ENCODE assay signal across 20 cellular contexts in genomic region chr1:108601708-108602410, GRCh38. TPM values are rescaled to one million over a fixed set of nuclear protein-coding genes. Genes with fewer than 3 reads are reported as not detected.
DNase-seq lines count a peak whose midpoint lies in the region; ATAC-seq and TF ChIP-seq lines count a peak whose summit lies in the region.
"Had no signal": no experiment of that assay in that cellular context is flagged by ENCODE, and none has a peak within 500 bp of the region (broad histone marks: within the 10 kb centered on the region; RNA-seq: fewer than 3 reads in every experiment).

No MANE protein-coding gene starts in this region.

- H3K79me1 ChIP-seq in mesenchymal stem cell (replicated peaks; ENCODE audit: low read length, poor library complexity, severe bottlenecking), result peaks cover 8% of the 10 kb centered on the region

- DNase-seq in heart left ventricle (no peak), left cardiac atrium (no peak), M059J (ENCODE audit: low read depth) (peak; percentile 75), mesenchymal stem cell (peak; percentile 46), SHP77 treated with DMSO at 0.1 percent for 48 hours (lab: John Stamatoyannopoulos, UW) (no peak), DMS53 (lab: John Stamatoyannopoulos, UW) (no peak)
- no peak for DNase-seq in activated CD8-positive, alpha-beta memory T cell treated with anti-CD3 and anti-CD28 coated beads for 24 hours
- DNase-seq: CD8-positive, alpha-beta T cell; Kasumi-1; MG63; NCI-H1417; NCI-H1694 treated with DMSO at 0.1 percent for 48 hours; NCI-H2081 treated with DMSO at 0.1 percent for 48 hours; NCI-H446; NCI-H526; Peyer's patch had no signal

- peak overlapping the region; percentile 34 for H3K9ac ChIP-seq in mesenchymal stem cell (ENCODE audit: low read length)
- H3K9ac ChIP-seq: BLaER1 had no signal

- H3K27ac ChIP-seq in heart left ventricle, result peak overlapping the region in 1 of 12 donors; percentile 17
- no peak overlapping the region for H3K27ac ChIP-seq in mesenchymal stem cell (ENCODE audit: low read length, poor library complexity, severe bottlenecking)
- H3K27ac ChIP-seq: A549, BLaER1, Peyer's patch had no signal

- no peak overlapping the region for H3K4ac ChIP-seq in mesenchymal stem cell (ENCODE audit: low read depth in 1 of 2, low read length in 2 of 2)

- peak in 3 of 4 donors; percentile 59 to 78 (median 64) for ATAC-seq in heart left ventricle
- ATAC-seq in left cardiac atrium, result no peak
- ATAC-seq: A549; CD8-positive, alpha-beta T cell; GM12878 had no signal

- H2AK5ac ChIP-seq in mesenchymal stem cell (ENCODE audit: low read length, severe bottlenecking), result no peak overlapping the region

- H2BK5ac ChIP-seq in mesenchymal stem cell (ENCODE audit: low read depth, low read length, poor library complexity, severe bottlenecking), result no peak overlapping the region

- H3K4me3 ChIP-seq in heart left ventricle (no peak overlapping the region), mesenchymal stem cell (ENCODE audit: insufficient read depth in 1 of 2, low read depth in 1 of 2, low read length in 2 of 2) (no peak overlapping the region)
- H3K4me3 ChIP-seq: A549, BLaER1, GM12878, HAP-1, MG63, Peyer's patch had no signal

- no peak overlapping the region for H2BK120ac ChIP-seq in mesenchymal stem cell (ENCODE audit: low read depth, low read length)

- intact Hi-C loops in heart left ventricle (cut with DNase I) (loop anchor here in 1 of 10 donors (5.0 kb wide), 1 partner anchor 40 kb away; the partner anchor contains the start of gene EEIG2), left cardiac atrium (cut with DNase I) (no loop called here)

- H2BK12ac ChIP-seq in mesenchymal stem cell (ENCODE audit: low read length in 2 of 2), result no peak overlapping the region

- WGBS in heart left ventricle, 4 donors, result 94 to 100% (median 95%) methylated on average over 1 of the region's 1 CpG
- 95% methylated on average over 1 of the region's 1 CpG for WGBS in mesenchymal stem cell

- no peak overlapping the region for H3K18ac ChIP-seq in mesenchymal stem cell (ENCODE audit: low read depth in 1 of 2, low read length in 2 of 2)

- no peak for TF ChIP-seq POLR2A in heart left ventricle (IDR thresholded peaks at IDR 0.05)

- H4K91ac ChIP-seq in mesenchymal stem cell (ENCODE audit: low read length), result no peak overlapping the region

- no peak for TF ChIP-seq CTCF in heart left ventricle (IDR thresholded peaks at IDR 0.05)

- no peak overlapping the region for H3K4me2 ChIP-seq in mesenchymal stem cell (ENCODE audit: low read length, poor library complexity, severe bottlenecking)
- H3K4me2 ChIP-seq: A549, BLaER1 had no signal

- H3K36me3 ChIP-seq in heart left ventricle (peaks cover 0 to 45% (median 0%) of the 10 kb centered on the region in 9 donors), mesenchymal stem cell (ENCODE audit: control insufficient read depth in 1 of 2, insufficient read depth in 2 of 2, low read depth in 1 of 2, low read length in 2 of 2) (peaks cover 0 to 18% of the 10 kb centered on the region in 2 experiments)
- H3K36me3 ChIP-seq: HAP-1 had no signal

- H3K14ac ChIP-seq in mesenchymal stem cell (ENCODE audit: low read length in 2 of 2), result no peak overlapping the region

- H2BK15ac ChIP-seq in mesenchymal stem cell (ENCODE audit: low read depth, poor library complexity, severe bottlenecking), result no peak overlapping the region

- H4K8ac ChIP-seq in mesenchymal stem cell (ENCODE audit: low read length), result no peak overlapping the region

- no peak overlapping the region for H3K23ac ChIP-seq in mesenchymal stem cell (ENCODE audit: low read length in 2 of 2)

- H3K4me1 ChIP-seq in heart left ventricle (peaks cover 5 to 43% (median 21%) of the 10 kb centered on the region in 12 donors), mesenchymal stem cell (ENCODE audit: control insufficient read depth, insufficient read depth, low read depth, low read length) (no peaks in the 10 kb centered on the region)
- H3K4me1 ChIP-seq: BLaER1, HAP-1 had no signal

- H3K9me3 ChIP-seq in heart left ventricle (no peaks in the 10 kb centered on the region), mesenchymal stem cell (ENCODE audit: control insufficient read depth, low read length) (no peaks in the 10 kb centered on the region)
- H3K9me3 ChIP-seq: A549, BLaER1, HAP-1, MG63, Peyer's patch had no signal

- H3K27me3 ChIP-seq in heart left ventricle (no peaks in the 10 kb centered on the region), mesenchymal stem cell (ENCODE audit: control insufficient read depth in 1 of 2, insufficient read depth in 1 of 2, low read length in 2 of 2) (no peaks in the 10 kb centered on the region)
- H3K27me3 ChIP-seq: BLaER1, MG63, Peyer's patch had no signal

- no peak overlapping the region for H2AFZ ChIP-seq in mesenchymal stem cell (ENCODE audit: low read depth, low read length)

RNA-seq across cellular contexts. Expression of gene EEIG2, which starts 42.0 kb away (rescaled TPM):
- 10 to 100 TPM in 2 of 9 donors, 1 to 10 TPM in 7; 3.4 to 14.1 (median 6.0) TPM for total RNA-seq in heart left ventricle
- polyA plus RNA-seq in heart left ventricle, result 1 to 10 TPM; 1.2 to 2.6 TPM
- 1 to 10 TPM; 8.5 to 9.9 TPM for total RNA-seq in left cardiac atrium
- 12.6 and 15.4 TPM in 2 replicates for total RNA-seq in M059J (2014; rRNA removed; shearing (Covaris generic))
- polyA plus RNA-seq in mesenchymal stem cell (2013, experiment 1 of 2), result 12.4 TPM
- 12.5 TPM for polyA plus RNA-seq in mesenchymal stem cell (2013, experiment 2 of 2)

RNA-seq across cellular contexts. Expression of gene HENMT1, which starts 59.0 kb away (rescaled TPM):
- total RNA-seq in heart left ventricle (1 to 10 TPM in 4 of 9 donors, under 1 TPM in 5; 0.44 to 4.5 (median 0.93) TPM), left cardiac atrium (1 to 10 TPM; 2.0 to 3.3 TPM)
- polyA plus RNA-seq in heart left ventricle, result 1 to 10 TPM in 1 of 2 donors, under 1 TPM in 1; 0.61 to 1.5 TPM
- total RNA-seq in M059J (2014; rRNA removed; shearing (Covaris generic)), result not detected in 2 replicates
- 2.1 TPM for polyA plus RNA-seq in mesenchymal stem cell (2013, experiment 1 of 2)
- polyA plus RNA-seq in mesenchymal stem cell (2013, experiment 2 of 2), result 2.1 TPM

Comparison
In these comparisons a context has a peak if more than half of its experiments do, and no peak if none do; other contexts are left out.
1. ATAC-seq: peak in heart left ventricle (3 of 4); none in left cardiac atrium (0 of 2).
2. DNase-seq: peak in M059J (single experiment) and mesenchymal stem cell (single experiment); none in heart left ventricle (0 of 5), left cardiac atrium (single experiment), SHP77 treated with DMSO at 0.1 percent for 48 hours (single experiment), activated CD8-positive, alpha-beta memory T cell treated with anti-CD3 and anti-CD28 coated beads for 24 hours (single experiment) and DMS53 (single experiment).